ENCODE assay signal across 24 cellular contexts in the genomic region with DNA sequence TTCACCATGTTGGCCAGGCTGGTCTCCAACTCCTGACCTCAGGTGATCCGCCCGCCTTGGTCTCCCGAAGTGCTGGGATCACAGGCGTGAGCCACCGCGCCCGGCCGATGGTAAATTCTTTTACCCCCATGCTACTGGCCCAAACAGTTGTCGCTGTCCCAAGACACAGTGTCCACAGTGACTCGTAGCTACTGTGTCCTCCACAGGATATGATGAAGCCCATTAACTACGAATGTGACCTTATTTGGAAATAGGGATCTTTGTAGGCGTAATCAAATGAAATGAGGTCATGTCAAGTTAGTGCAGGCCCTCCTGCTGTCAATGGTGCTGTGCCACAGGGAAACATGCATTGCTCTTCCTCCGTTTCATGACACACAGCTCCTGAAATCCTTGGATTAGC. TPM values are rescaled to one million over a fixed set of nuclear protein-coding genes. Genes with fewer than 3 reads are reported as not detected.
A peak's percentile ranks its signal among the peaks of the same experiment; 100 is the strongest.
DNase-seq lines count a peak whose midpoint lies in the region; TF ChIP-seq lines count a peak whose summit lies in the region.
"Had no signal": no experiment of that assay in that cellular context is flagged by ENCODE, and none has a peak within 500 bp of the region (broad histone marks: within the 10 kb centered on the region; RNA-seq: fewer than 3 reads in every experiment).

No MANE protein-coding gene starts in this region.

- POLR2A ChIA-PET in MCF 10A (lab: Yijun Ruan, JAX) = interaction anchor here (0.8 kb wide), 1 partner anchor 22 kb away, joined by 3 read pairs; no protein-coding TSS in a partner anchor

- in situ Hi-C loops in brain microvascular endothelial cell (cut with HindIII; ENCODE audit: low pct_ligation_motif_present, low sequenced_read_pairs) = no loop called here

- DNase-seq in ELR (ENCODE audit: low read depth) (peak; percentile 40), MV-4-11 (lab: John Stamatoyannopoulos, UW) (peak; percentile 15), epithelial cell of esophagus (ENCODE audit: low read depth) (peak; percentile 33), Kasumi-1 (lab: John Stamatoyannopoulos, UW) (no peak), MCF 10A (ENCODE audit: unreplicated experiment) (no peak), brain microvascular endothelial cell (no peak)
- DNase-seq: activated naive CD4-positive, alpha-beta T cell treated with anti-CD3 and anti-CD28 coated beads, Interleukin-2, amount 10 ng/mL, durations not matched to agents 7 days and 5 days; activated T-cell treated with anti-CD3 and anti-CD28 coated beads, Interleukin-2, amount 50 U/mL, for 48 hours; anterior cingulate cortex; CD8-positive, alpha-beta T cell; DMS79 treated with DMSO at 0.1 percent for 48 hours; kidney glomerular epithelial cell; naive B cell; NCI-H446 treated with DMSO at 0.1 percent for 48 hours; NK-92 treated with Interleukin-12 subunit alpha and Interleukin-12 subunit beta, amount 100 ng/mL, for 24 hours; occipital lobe; Peyer's patch; T1000 had no signal

- no peaks in the 10 kb centered on the region for H3K36me3 ChIP-seq in brain microvascular endothelial cell (replicated peaks)
- H3K36me3 ChIP-seq: esophagus muscularis mucosa, gastroesophageal sphincter, HAP-1, Peyer's patch, upper lobe of left lung had no signal

- H3K4me3 Mint-ChIP-seq in MCF 10A (ENCODE audit: unreplicated experiment) = no peak overlapping the region
- H3K4me3 Mint-ChIP-seq: activated naive CD4-positive, alpha-beta T cell treated with anti-CD3 and anti-CD28 coated beads, Interleukin-2, amount 10 ng/mL, durations not matched to agents 7 days and 5 days; CD8-positive, alpha-beta T cell; central memory CD8-positive, alpha-beta T cell; memory B cell; naive B cell had no signal

- TF ChIP-seq CTCF in epithelial cell of esophagus (IDR thresholded peaks at IDR 0.05; ENCODE audit: insufficient read depth, low read depth, low read length, missing control alignments) (no peak), MCF 10A (IDR thresholded peaks at IDR 0.05; ENCODE audit: unreplicated experiment) (no peak), brain microvascular endothelial cell (IDR thresholded peaks at IDR 0.05; ENCODE audit: low read depth, low read length, missing control alignments) (no peak)

- H3K27ac ChIP-seq in brain microvascular endothelial cell = no peak overlapping the region
- H3K27ac ChIP-seq: esophagus muscularis mucosa, gastroesophageal sphincter, Peyer's patch, upper lobe of left lung had no signal

- no peak overlapping the region for H3K27ac Mint-ChIP-seq in MCF 10A (ENCODE audit: low read depth, unreplicated experiment)
- H3K27ac Mint-ChIP-seq: activated naive CD4-positive, alpha-beta T cell treated with anti-CD3 and anti-CD28 coated beads, Interleukin-2, amount 10 ng/mL, durations not matched to agents 7 days and 5 days; CD8-positive, alpha-beta T cell; memory B cell; naive B cell had no signal

- BruUV-seq in MCF 10A (replicated peaks; lab: Mats Ljungman, UMichigan) = no TSS peak

- intact Hi-C loops in MCF 10A (cut with micrococcal nuclease) = no loop called here

- H3K9me3 Mint-ChIP-seq in MCF 10A (ENCODE audit: unreplicated experiment) = no peaks in the 10 kb centered on the region
- H3K9me3 Mint-ChIP-seq: activated naive CD4-positive, alpha-beta T cell treated with anti-CD3 and anti-CD28 coated beads, Interleukin-2, amount 10 ng/mL, durations not matched to agents 7 days and 5 days; CD8-positive, alpha-beta T cell; central memory CD8-positive, alpha-beta T cell; memory B cell; naive B cell had no signal

- H3K27me3 ChIP-seq in brain microvascular endothelial cell (replicated peaks) = peaks cover 7% of the 10 kb centered on the region
- H3K27me3 ChIP-seq: upper lobe of left lung had no signal

- no peaks in the 10 kb centered on the region for H3K36me3 Mint-ChIP-seq in MCF 10A (ENCODE audit: insufficient read depth, unreplicated experiment)
- H3K36me3 Mint-ChIP-seq: activated naive CD4-positive, alpha-beta T cell treated with anti-CD3 and anti-CD28 coated beads, Interleukin-2, amount 10 ng/mL, durations not matched to agents 7 days and 5 days; CD8-positive, alpha-beta T cell; memory B cell; naive B cell had no signal

- CTCF ChIA-PET in MCF 10A (lab: Yijun Ruan, JAX) = interaction anchor here (0.6 kb wide), 2 partner anchors 9 to 63 kb away, joined by 3 read pairs; no protein-coding TSS in a partner anchor

- H3K27me3 Mint-ChIP-seq in MCF 10A (ENCODE audit: insufficient read depth, unreplicated experiment) = no peaks in the 10 kb centered on the region

- H3K4me3 ChIP-seq in epithelial cell of esophagus (ENCODE audit: low read length) (no peak overlapping the region), brain microvascular endothelial cell (ENCODE audit: low read depth, low read length) (no peak overlapping the region)
- H3K4me3 ChIP-seq: esophagus muscularis mucosa, gastroesophageal sphincter, HAP-1, Peyer's patch, upper lobe of left lung had no signal

- H3K4me1 Mint-ChIP-seq in MCF 10A (ENCODE audit: insufficient read depth, unreplicated experiment) = no peaks in the 10 kb centered on the region
- H3K4me1 Mint-ChIP-seq: activated naive CD4-positive, alpha-beta T cell treated with anti-CD3 and anti-CD28 coated beads, Interleukin-2, amount 10 ng/mL, durations not matched to agents 7 days and 5 days; central memory CD8-positive, alpha-beta T cell; memory B cell; naive B cell had no signal

RNA-seq across cellular contexts. Expression of a gene that starts 8.5 kb away (rescaled TPM):
- 4.3 and 5.1 TPM in 2 replicates for total RNA-seq in MCF 10A (2022)

RNA-seq across cellular contexts. Expression of a gene that starts 16.8 kb away (rescaled TPM):
- total RNA-seq in MCF 10A (2022) = 97.4 and 104 TPM in 2 replicates

RNA-seq across cellular contexts. Expression of a gene that starts 23.8 kb away (rescaled TPM):
- total RNA-seq in MCF 10A (2022) = 46.4 and 61.3 TPM in 2 replicates

RNA-seq across cellular contexts. Expression of a gene that starts 40.5 kb away (rescaled TPM):
- 1.4 and 1.7 TPM in 2 replicates for total RNA-seq in MCF 10A (2022)

RNA-seq across cellular contexts. Expression of a gene that starts 51.0 kb away (rescaled TPM):
- total RNA-seq in MCF 10A (2022) = 3.6 and 5.5 TPM in 2 replicates

Comparison
In these comparisons a context has a peak if more than half of its experiments do, and no peak if none do; other contexts are left out.
1. DNase-seq: peak in ELR (single experiment), MV-4-11 (single experiment) and epithelial cell of esophagus (single experiment); none in Kasumi-1 (0 of 2), MCF 10A (single experiment) and brain microvascular endothelial cell (single experiment).